ENCODE assay signal across 9 cellular contexts in genomic region chr13:49374585-49375290, GRCh38.
DNase-seq lines count a peak whose midpoint lies in the region; ATAC-seq, FAIRE-seq and TF ChIP-seq lines count a peak whose summit lies in the region.
"Had no signal": no experiment of that assay in that cellular context is flagged by ENCODE, and none has a peak within 500 bp of the region (broad histone marks: within the 10 kb centered on the region; RNA-seq: fewer than 3 reads in every experiment).

No MANE protein-coding gene starts in this region.

- no peak for ATAC-seq in GM18520 (IDR thresholded peaks at IDR 0.05; ENCODE audit: unreplicated experiment)
- ATAC-seq: naive thymus-derived CD8-positive, alpha-beta T cell had no signal

- H3K4me2 ChIP-seq in trophoblast cell (ENCODE audit: low read length) (no peak overlapping the region), MM.1S (ENCODE audit: low read depth, low read length) (no peak overlapping the region)

- no peak overlapping the region for H2BK12ac ChIP-seq in trophoblast cell (ENCODE audit: low read length)

- no peak for TF ChIP-seq POLR2A in NB4 (IDR thresholded peaks at IDR 0.05; ENCODE audit: extremely low read depth, insufficient read length)

- no peak overlapping the region for H3K23ac ChIP-seq in trophoblast cell (ENCODE audit: low read length)

- H3F3A ChIP-seq in MM.1S (ENCODE audit: insufficient read depth, low read length), result no peaks in the 10 kb centered on the region

- H2BK120ac ChIP-seq in trophoblast cell (ENCODE audit: insufficient read depth, low read length, poor library complexity), result no peak overlapping the region

- H3K14ac ChIP-seq in trophoblast cell (ENCODE audit: low read length), result no peak overlapping the region

- H3K9me3 ChIP-seq in trophoblast cell (ENCODE audit: insufficient read depth, low read depth, low read length) (no peaks in the 10 kb centered on the region), MM.1S (replicated peaks; ENCODE audit: insufficient read depth, low read length) (no peaks in the 10 kb centered on the region)

- H3K79me2 ChIP-seq in trophoblast cell (ENCODE audit: control insufficient read depth, insufficient read depth, low read length, poor library complexity) (no peaks in the 10 kb centered on the region), MM.1S (ENCODE audit: low read length) (no peaks in the 10 kb centered on the region)

- TF ChIP-seq CTCF in NB4 (IDR thresholded peaks at IDR 0.05; ENCODE audit: low read depth, low read length) (no peak), MM.1S (IDR thresholded peaks at IDR 0.05; ENCODE audit: low read length) (no peak)

- H3K27me3 ChIP-seq in trophoblast cell (ENCODE audit: insufficient read depth, low read length) (no peaks in the 10 kb centered on the region), MM.1S (replicated peaks; ENCODE audit: insufficient read depth, low read length) (no peaks in the 10 kb centered on the region)

- H2AFZ ChIP-seq in trophoblast cell (ENCODE audit: insufficient read depth, low read length, poor library complexity), result no peak overlapping the region
- no peak overlapping the region for H2AFZ ChIP-seq in MM.1S (ENCODE audit: low read length)

- no peaks in the 10 kb centered on the region for H3K9me2 ChIP-seq in MM.1S (replicated peaks; ENCODE audit: insufficient read depth, low read length)

- no peak overlapping the region for H3K18ac ChIP-seq in trophoblast cell (ENCODE audit: low read length)

- no peak overlapping the region for H4K12ac ChIP-seq in trophoblast cell (ENCODE audit: low read depth, low read length)

- no CpG with 5 or more reads among the region's 4 CpGs for WGBS in trophoblast cell (ENCODE audit: extremely low coverage, insufficient coverage, insufficient read length)

- H4K8ac ChIP-seq in trophoblast cell (ENCODE audit: low read depth, low read length), result no peak overlapping the region

- no peak overlapping the region for H2AK5ac ChIP-seq in trophoblast cell (ENCODE audit: low read length)

- no peaks in the 10 kb centered on the region for H4K20me1 ChIP-seq in MM.1S (ENCODE audit: insufficient read depth, low read length)

- H3K4ac ChIP-seq in trophoblast cell (ENCODE audit: low read depth, low read length), result no peak overlapping the region

- FAIRE-seq in colon (lab: Jason Lieb, UNC), result peak; percentile 10

- H3K27ac ChIP-seq in trophoblast cell (ENCODE audit: low read depth, low read length), result no peak overlapping the region
- no peak overlapping the region for H3K27ac ChIP-seq in MM.1S (ENCODE audit: low read length)

- no peak overlapping the region for H2BK5ac ChIP-seq in trophoblast cell (ENCODE audit: low read depth, low read length, poor library complexity)

- no peaks in the 10 kb centered on the region for H3K79me1 ChIP-seq in trophoblast cell (ENCODE audit: low read length)

- H3K9ac ChIP-seq in trophoblast cell (ENCODE audit: low read length) (no peak overlapping the region), MM.1S (ENCODE audit: low read length) (no peak overlapping the region)

- H4K91ac ChIP-seq in trophoblast cell (ENCODE audit: low read depth, low read length), result no peak overlapping the region

- peaks cover 0 to 2% of the 10 kb centered on the region in 2 experiments for H3K36me3 ChIP-seq in trophoblast cell (ENCODE audit: control insufficient read depth in 1 of 2, insufficient read depth in 2 of 2, low read length in 2 of 2)
- no peaks in the 10 kb centered on the region for H3K36me3 ChIP-seq in MM.1S (replicated peaks; ENCODE audit: insufficient read depth, low read length)

- H3K4me3 ChIP-seq in NB4 (ENCODE audit: low read depth, low read length), result no peak overlapping the region
- H3K4me3 ChIP-seq in trophoblast cell (ENCODE audit: low read depth, low read length), result no peak overlapping the region
- no peak overlapping the region for H3K4me3 ChIP-seq in MM.1S (ENCODE audit: low read length)

- DNase-seq in EL (peak; percentile 86), NB4 (ENCODE audit: low read depth) (peak; percentile 11), trophoblast cell (peak; percentile 2 to 55), foreskin melanocyte (no peak), MM.1S (no peak)
- no peak for DNase-seq in activated naive CD4-positive, alpha-beta T cell treated with Interleukin-2 at 50 U/mL for 16 hours
- DNase-seq: naive thymus-derived CD8-positive, alpha-beta T cell had no signal

- peaks cover 0 to 2% of the 10 kb centered on the region in 2 experiments for H3K4me1 ChIP-seq in trophoblast cell (ENCODE audit: control insufficient read depth in 1 of 2, insufficient read depth in 2 of 2, low read length in 2 of 2)
- no peaks in the 10 kb centered on the region for H3K4me1 ChIP-seq in MM.1S (ENCODE audit: low read length)

Comparison
In these comparisons a context has a peak if more than half of its experiments do, and no peak if none do; other contexts are left out.
1. DNase-seq: peak in EL (single experiment), NB4 (single experiment) and trophoblast cell (2 of 2); none in foreskin melanocyte (single experiment), activated naive CD4-positive, alpha-beta T cell treated with Interleukin-2 at 50 U/mL for 16 hours (single experiment) and MM.1S (single experiment).